13 cellular contexts compared by ENCODE assay signal in genomic region chr2:64400733-64401500, GRCh38. TPM values are rescaled to one million over a fixed set of nuclear protein-coding genes. Genes with fewer than 3 reads are reported as not detected.
DNase-seq lines count a peak whose midpoint lies in the region; ATAC-seq and TF ChIP-seq lines count a peak whose summit lies in the region.
"Had no signal": no experiment of that assay in that cellular context is flagged by ENCODE, and none has a peak within 500 bp of the region (broad histone marks: within the 10 kb centered on the region; RNA-seq: fewer than 3 reads in every experiment).

No MANE protein-coding gene starts in this region.

- H3K27me3 Mint-ChIP-seq in type B pancreatic cell (no peaks in the 10 kb centered on the region), glutamatergic neuron (ENCODE audit: unreplicated experiment) (peaks cover 5% of the 10 kb centered on the region)
- peaks cover 4% of the 10 kb centered on the region for H3K27me3 Mint-ChIP-seq in T-helper 2 cell treated with Interferon-gamma antibody and Interleukin-4, amounts not matched to agents 5 μg/mL and 100 μg/mL, for 36 hours (ENCODE audit: low read depth)

- no peaks in the 10 kb centered on the region for H3K27me3 ChIP-seq in WERI-Rb-1 (ENCODE audit: insufficient read depth, low read depth, severe bottlenecking)
- no peaks in the 10 kb centered on the region for H3K27me3 ChIP-seq in lower lobe of right lung (ENCODE audit: low read depth)
- no peaks in the 10 kb centered on the region for H3K27me3 ChIP-seq in tibial artery

- H3K36me3 Mint-ChIP-seq in type B pancreatic cell (peaks cover 3% of the 10 kb centered on the region), glutamatergic neuron (ENCODE audit: unreplicated experiment) (peaks cover 6% of the 10 kb centered on the region)
- no peaks in the 10 kb centered on the region for H3K36me3 Mint-ChIP-seq in T-helper 2 cell treated with Interferon-gamma antibody and Interleukin-4, amounts not matched to agents 5 μg/mL and 100 μg/mL, for 36 hours (ENCODE audit: low read depth)

- DNase-seq in DMS79 treated with DMSO at 0.1 percent for 48 hours (lab: John Stamatoyannopoulos, UW) (peak; percentile 55), DMS79 (lab: John Stamatoyannopoulos, UW) (no peak), WERI-Rb-1 (peak; percentile 89), lower lobe of right lung (no peak), type B pancreatic cell (ENCODE audit: extremely low spot score, unreplicated experiment) (no peak), tibial artery (no peak), glutamatergic neuron (no peak)
- DNase-seq in T-helper 2 cell treated with Interferon-gamma antibody and Interleukin-4, amounts not matched to agents 5 μg/mL and 100 μg/mL, for 36 hours (ENCODE audit: low spot score), result no peak
- DNase-seq: activated CD4-positive, alpha-beta memory T cell treated with anti-CD3 and anti-CD28 coated beads, Interleukin-2, amount 10 ng/mL, durations not matched to agents 7 days and 5 days; activated gamma-delta T cell treated with Interleukin-2 at 50 U/mL for 16 hours; DND-41; HFFc6 had no signal

- peak overlapping the region; percentile 47 for H3K27ac Mint-ChIP-seq in type B pancreatic cell
- no peak overlapping the region for H3K27ac Mint-ChIP-seq in T-helper 2 cell treated with Interferon-gamma antibody and Interleukin-4, amounts not matched to agents 5 μg/mL and 100 μg/mL, for 36 hours
- no peak overlapping the region for H3K27ac Mint-ChIP-seq in glutamatergic neuron (ENCODE audit: unreplicated experiment)
- H3K27ac Mint-ChIP-seq: activated CD4-positive, alpha-beta memory T cell treated with anti-CD3 and anti-CD28 coated beads, Interleukin-2, amount 10 ng/mL, durations not matched to agents 7 days and 5 days; HFFc6 had no signal

- H3K36me3 ChIP-seq in WERI-Rb-1 (no peaks in the 10 kb centered on the region), lower lobe of right lung (no peaks in the 10 kb centered on the region), tibial artery (no peaks in the 10 kb centered on the region)

- H3K27ac ChIP-seq in WERI-Rb-1 (peak overlapping the region; percentile 71), lower lobe of right lung (peak overlapping the region; percentile 24), tibial artery (no peak overlapping the region)

- TF ChIP-seq CTCF in WERI-Rb-1 (IDR thresholded peaks at IDR 0.05; ENCODE audit: low read depth, low read length) (no peak), lower lobe of right lung (IDR thresholded peaks at IDR 0.05) (no peak), type B pancreatic cell (conservative IDR thresholded peaks at IDR 0.05) (no peak), tibial artery (IDR thresholded peaks at IDR 0.05) (no peak), glutamatergic neuron (IDR thresholded peaks at IDR 0.05; ENCODE audit: partially characterized antibody, unreplicated experiment) (no peak)

- H3K4me3 Mint-ChIP-seq in type B pancreatic cell (no peak overlapping the region), glutamatergic neuron (ENCODE audit: unreplicated experiment) (no peak overlapping the region)
- H3K4me3 Mint-ChIP-seq in T-helper 2 cell treated with Interferon-gamma antibody and Interleukin-4, amounts not matched to agents 5 μg/mL and 100 μg/mL, for 36 hours, result no peak overlapping the region
- H3K4me3 Mint-ChIP-seq: activated CD4-positive, alpha-beta memory T cell treated with anti-CD3 and anti-CD28 coated beads, Interleukin-2, amount 10 ng/mL, durations not matched to agents 7 days and 5 days; HFFc6 had no signal

- H3K9me3 Mint-ChIP-seq in type B pancreatic cell (peaks cover 7% of the 10 kb centered on the region), glutamatergic neuron (ENCODE audit: unreplicated experiment) (no peaks in the 10 kb centered on the region)
- no peaks in the 10 kb centered on the region for H3K9me3 Mint-ChIP-seq in T-helper 2 cell treated with Interferon-gamma antibody and Interleukin-4, amounts not matched to agents 5 μg/mL and 100 μg/mL, for 36 hours
- H3K9me3 Mint-ChIP-seq: activated CD4-positive, alpha-beta memory T cell treated with anti-CD3 and anti-CD28 coated beads, Interleukin-2, amount 10 ng/mL, durations not matched to agents 7 days and 5 days; HFFc6 had no signal

- H3K4me3 ChIP-seq in WERI-Rb-1 (ENCODE audit: low read depth, low read length) (peak overlapping the region; percentile 35), lower lobe of right lung (peak overlapping the region; percentile 16), tibial artery (no peak overlapping the region)

- H3K9me3 ChIP-seq in WERI-Rb-1 (ENCODE audit: severe bottlenecking) (no peaks in the 10 kb centered on the region), lower lobe of right lung (no peaks in the 10 kb centered on the region), tibial artery (no peaks in the 10 kb centered on the region)

- intact Hi-C loops in lower lobe of right lung (cut with DNase I) (no loop called here), tibial artery (cut with DNase I; ENCODE audit: low total_unique reads) (no loop called here)

- H3K4me1 ChIP-seq in lower lobe of right lung (peaks cover 60% of the 10 kb centered on the region), tibial artery (peaks cover 0 to 34% (median 26%) of the 10 kb centered on the region in 4 donors)

- ATAC-seq in lower lobe of right lung, result peak in 1 of 2 donors; percentile 29
- ATAC-seq: sciatic nerve had no signal

- H3K4me1 Mint-ChIP-seq in type B pancreatic cell (ENCODE audit: unreplicated experiment) (peaks cover 59% of the 10 kb centered on the region), glutamatergic neuron (ENCODE audit: low read depth, unreplicated experiment) (peaks cover 5% of the 10 kb centered on the region)
- no peaks in the 10 kb centered on the region for H3K4me1 Mint-ChIP-seq in T-helper 2 cell treated with Interferon-gamma antibody and Interleukin-4, amounts not matched to agents 5 μg/mL and 100 μg/mL, for 36 hours (ENCODE audit: low read depth)
- H3K4me1 Mint-ChIP-seq: activated CD4-positive, alpha-beta memory T cell treated with anti-CD3 and anti-CD28 coated beads, Interleukin-2, amount 10 ng/mL, durations not matched to agents 7 days and 5 days had no signal

RNA-seq across cellular contexts. Expression of gene LGALSL, which starts 53.0 kb away (rescaled TPM):
- total RNA-seq in lower lobe of right lung, result 30.8 TPM
- total RNA-seq in type B pancreatic cell (ENCODE audit: low replicate concordance), result 19.2 and 20.3 TPM in 2 replicates
- total RNA-seq in glutamatergic neuron (ENCODE audit: unreplicated experiment), result 2.8 TPM

Comparison
In these comparisons a context has a peak if more than half of its experiments do, and no peak if none do; other contexts are left out.
1. DNase-seq: peak in DMS79 treated with DMSO at 0.1 percent for 48 hours (single experiment) and WERI-Rb-1 (single experiment); none in DMS79 (single experiment), lower lobe of right lung (single experiment), type B pancreatic cell (single experiment), tibial artery (0 of 2), T-helper 2 cell treated with Interferon-gamma antibody and Interleukin-4, amounts not matched to agents 5 μg/mL and 100 μg/mL, for 36 hours (single experiment) and glutamatergic neuron (single experiment).
2. H3K27ac ChIP-seq: peak in WERI-Rb-1 (single experiment) and lower lobe of right lung (single experiment); none in tibial artery (0 of 2).
3. H3K4me3 ChIP-seq: peak in WERI-Rb-1 (single experiment) and lower lobe of right lung (single experiment); none in tibial artery (0 of 2).